ENCODE assay signal across 18 cellular contexts in the genomic region with DNA sequence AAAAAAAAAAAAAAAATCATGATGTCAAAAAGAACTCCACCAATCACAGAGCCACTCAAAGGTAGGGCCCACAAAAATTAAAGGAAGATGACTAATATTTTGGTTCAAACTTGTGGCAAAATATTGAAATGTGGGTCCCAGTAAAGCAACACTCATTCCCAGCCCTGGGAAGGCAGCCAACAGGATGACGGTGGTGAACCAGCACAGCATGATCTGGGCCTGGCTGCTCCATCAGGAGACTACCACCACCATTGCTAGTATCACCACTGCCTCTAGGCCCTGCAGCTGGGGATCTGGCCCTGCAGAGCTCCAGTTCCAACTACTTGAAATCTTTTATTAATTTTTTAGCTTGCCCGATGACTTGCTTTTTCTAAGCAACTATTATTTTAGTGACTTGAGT.
DNase-seq lines count a peak whose midpoint lies in the region; ATAC-seq and TF ChIP-seq lines count a peak whose summit lies in the region.
"Had no signal": no experiment of that assay in that cellular context is flagged by ENCODE, and none has a peak within 500 bp of the region (broad histone marks: within the 10 kb centered on the region; RNA-seq: fewer than 3 reads in every experiment).

No MANE protein-coding gene starts in this region.

- H3K36me3 ChIP-seq in brain microvascular endothelial cell (replicated peaks): no peaks in the 10 kb centered on the region
- H3K36me3 ChIP-seq: pancreas had no signal

- H3K4me1 Mint-ChIP-seq in activated CD8-positive, alpha-beta T cell treated with anti-CD3 and anti-CD28 coated beads for 36 hours (ENCODE audit: low read depth): no peaks in the 10 kb centered on the region

- POLR2A ChIA-PET in activated CD8-positive, alpha-beta T cell treated with anti-CD3 and anti-CD28 coated beads for 36 hours (lab: Charles Lee): interaction anchor here (1.2 kb wide), 1 partner anchor 22 kb away, joined by 4 read pairs; no protein-coding TSS in a partner anchor

- intact Hi-C loops in activated CD8-positive, alpha-beta T cell treated with anti-CD3 and anti-CD28 coated beads for 36 hours (cut with micrococcal nuclease): no loop called here

- H3K4me3 Mint-ChIP-seq in activated CD8-positive, alpha-beta T cell treated with anti-CD3 and anti-CD28 coated beads for 36 hours: no peak overlapping the region
- H3K4me3 Mint-ChIP-seq: T-helper 2 cell treated with Interferon-gamma antibody and Interleukin-4, amounts not matched to agents 5 μg/mL and 100 μg/mL, for 36 hours had no signal

- no peak for TF ChIP-seq CTCF in brain microvascular endothelial cell (IDR thresholded peaks at IDR 0.05; ENCODE audit: low read depth, low read length, missing control alignments)
- no peak for TF ChIP-seq CTCF in activated CD8-positive, alpha-beta T cell treated with anti-CD3 and anti-CD28 coated beads for 36 hours (IDR thresholded peaks at IDR 0.05)

- no peak overlapping the region for H3K27ac ChIP-seq in brain microvascular endothelial cell
- H3K27ac ChIP-seq: C4-2B, pancreas had no signal

- no peak overlapping the region for H3K27ac Mint-ChIP-seq in activated CD8-positive, alpha-beta T cell treated with anti-CD3 and anti-CD28 coated beads for 36 hours
- H3K27ac Mint-ChIP-seq: activated naive CD4-positive, alpha-beta T cell treated with anti-CD3 and anti-CD28 coated beads, Interleukin-2, amount 50 U/mL, for 72 hours; T-helper 2 cell treated with Interferon-gamma antibody and Interleukin-4, amounts not matched to agents 5 μg/mL and 100 μg/mL, for 36 hours had no signal

- peak; percentile 59 for DNase-seq in EL
- DNase-seq in LHCN-M2 (ENCODE audit: low read depth): peak; percentile 51
- peak; percentile 95 for DNase-seq in brain microvascular endothelial cell
- peak; percentile 22 for DNase-seq in myocyte (ENCODE audit: low read depth)
- no peak for DNase-seq in activated CD8-positive, alpha-beta T cell treated with anti-CD3 and anti-CD28 coated beads for 36 hours
- no peak for DNase-seq in activated naive CD4-positive, alpha-beta T cell (lab: John Stamatoyannopoulos, UW)
- DNase-seq: activated CD4-positive, alpha-beta T cell treated with anti-CD3 and anti-CD28 coated beads for 48 hours; DND-41; erythroblast; kidney glomerular epithelial cell; NCI-H774; pancreas; stimulated activated naive CD4-positive, alpha-beta T cell treated with Interleukin-2 at 50 U/mL for 16 hours had no signal

- no peak overlapping the region for H3K4me3 ChIP-seq in brain microvascular endothelial cell (ENCODE audit: low read depth, low read length)
- H3K4me3 ChIP-seq: pancreas had no signal

- ATAC-seq in activated CD8-positive, alpha-beta T cell treated with anti-CD3 and anti-CD28 coated beads for 36 hours: no peak
- no peak for ATAC-seq in HG02759 (IDR thresholded peaks at IDR 0.05; ENCODE audit: unreplicated experiment)
- ATAC-seq: activated naive CD4-positive, alpha-beta T cell treated with anti-CD3 and anti-CD28 coated beads, Interleukin-2, amount 50 U/mL, for 72 hours; HCT116; pancreas had no signal

- H3K27me3 Mint-ChIP-seq in activated CD8-positive, alpha-beta T cell treated with anti-CD3 and anti-CD28 coated beads for 36 hours: peaks cover 11% of the 10 kb centered on the region

- CTCF ChIA-PET in activated CD8-positive, alpha-beta T cell treated with anti-CD3 and anti-CD28 coated beads for 36 hours (lab: Charles Lee): no interaction called here

- no peaks in the 10 kb centered on the region for H3K27me3 ChIP-seq in brain microvascular endothelial cell (replicated peaks)
- H3K27me3 ChIP-seq: pancreas had no signal

- no peaks in the 10 kb centered on the region for H3K36me3 Mint-ChIP-seq in activated CD8-positive, alpha-beta T cell treated with anti-CD3 and anti-CD28 coated beads for 36 hours (ENCODE audit: low read depth)
- H3K36me3 Mint-ChIP-seq: activated naive CD4-positive, alpha-beta T cell treated with anti-CD3 and anti-CD28 coated beads, Interleukin-2, amount 50 U/mL, for 72 hours had no signal

- no peaks in the 10 kb centered on the region for H3K9me3 Mint-ChIP-seq in activated CD8-positive, alpha-beta T cell treated with anti-CD3 and anti-CD28 coated beads for 36 hours
- H3K9me3 Mint-ChIP-seq: activated naive CD4-positive, alpha-beta T cell treated with anti-CD3 and anti-CD28 coated beads, Interleukin-2, amount 50 U/mL, for 72 hours; T-helper 2 cell treated with Interferon-gamma antibody and Interleukin-4, amounts not matched to agents 5 μg/mL and 100 μg/mL, for 36 hours had no signal

- in situ Hi-C loops in brain microvascular endothelial cell (cut with HindIII; ENCODE audit: low pct_ligation_motif_present, low sequenced_read_pairs): no loop called here

Comparison
In these comparisons a context has a peak if more than half of its experiments do, and no peak if none do; other contexts are left out.
1. DNase-seq: peak in EL (single experiment), LHCN-M2 (single experiment), brain microvascular endothelial cell (single experiment) and myocyte (single experiment); none in activated CD8-positive, alpha-beta T cell treated with anti-CD3 and anti-CD28 coated beads for 36 hours (single experiment) and activated naive CD4-positive, alpha-beta T cell (0 of 4).